Comparison of ENCODE assay signal across 8 cellular contexts in the genomic region with DNA sequence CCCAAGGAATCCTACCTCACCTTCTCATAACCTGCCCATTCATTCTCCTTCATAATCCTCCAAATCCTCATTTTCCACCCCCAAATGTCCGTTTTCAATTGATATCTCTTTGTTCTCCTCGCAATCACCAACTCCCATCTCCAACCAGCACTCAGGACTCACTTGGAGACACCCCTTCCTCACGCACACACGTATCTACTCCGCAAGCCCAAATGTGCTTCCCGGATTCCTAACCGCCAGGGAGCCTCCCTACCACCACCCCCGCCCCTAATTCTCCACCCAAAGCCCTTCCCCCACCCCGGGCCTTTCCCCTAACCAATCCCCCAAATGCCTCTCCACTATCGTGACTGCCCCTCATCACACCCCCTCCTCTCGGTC. TPM values are rescaled to one million over a fixed set of nuclear protein-coding genes. Genes with fewer than 3 reads are reported as not detected.
A peak's percentile ranks its signal among the peaks of the same experiment; 100 is the strongest.
DNase-seq lines count a peak whose midpoint lies in the region; ATAC-seq and TF ChIP-seq lines count a peak whose summit lies in the region.

No MANE protein-coding gene starts in this region.

- H2BK15ac ChIP-seq in IMR-90 (ENCODE audit: low read depth, low read length): no peak overlapping the region

- peak overlapping the region; percentile 97 for H3K4ac ChIP-seq in IMR-90 (ENCODE audit: low read depth, low read length)

- H3K23ac ChIP-seq in IMR-90 (ENCODE audit: low read depth, low read length): peak overlapping the region; percentile 91

- H3K4me3 ChIP-seq in CD4-positive, CD25-positive, alpha-beta regulatory T cell (ENCODE audit: low read depth, low read length): peak overlapping the region; percentile 87
- H3K4me3 ChIP-seq in IMR-90 (ENCODE audit: insufficient read depth, low read depth, low read length) (peak overlapping the region; percentile 90), colonic mucosa (peak overlapping the region; percentile 93)

- no peak for TF ChIP-seq POLR2A in IMR-90 (IDR thresholded peaks at IDR 0.05; ENCODE audit: low read depth, low read length)

- peak overlapping the region; percentile 13; the same call in 1 of the 2 replicates for H2BK20ac ChIP-seq in IMR-90 (ENCODE audit: low read depth, low read length)

- H3K9me3 Mint-ChIP-seq in CD4-positive, CD25-positive, alpha-beta regulatory T cell: no peaks in the 10 kb centered on the region
- no peaks in the 10 kb centered on the region for H3K9me3 Mint-ChIP-seq in naive B cell

- peak overlapping the region; percentile 97 for H2AFZ ChIP-seq in IMR-90 (replicated peaks; ENCODE audit: low read length, poor library complexity)

- no peak for DNase-seq in CD4-positive, CD25-positive, alpha-beta regulatory T cell
- DNase-seq in IMR-90 (no peak), colonic mucosa (no peak), naive B cell (no peak), DMS79 (lab: John Stamatoyannopoulos, UW) (no peak), GM10266 (ENCODE audit: extremely low spot score) (no peak), glomerular visceral epithelial cell (ENCODE audit: extremely low spot score) (no peak)
- DNase-seq in activated effector memory CD4-positive, alpha-beta T cell treated with anti-CD3 and anti-CD28 coated beads, Interleukin-2, amount 50 U/mL, for 16 hours: no peak

- peaks cover 23 to 61% (median 47%) of the 10 kb centered on the region in 4 donors for H3K4me1 Mint-ChIP-seq in CD4-positive, CD25-positive, alpha-beta regulatory T cell
- H3K4me1 Mint-ChIP-seq in naive B cell: peaks cover 29 to 53% (median 31%) of the 10 kb centered on the region in 3 donors

- H3K56ac ChIP-seq in IMR-90 (ENCODE audit: extremely low read depth, insufficient read depth, low read length): peak overlapping the region; percentile 77

- BruUV-seq in IMR-90 (replicated peaks; lab: Mats Ljungman, UMichigan): no TSS peak

- peak overlapping the region; percentile 81 to 94 for H4K8ac ChIP-seq in IMR-90 (ENCODE audit: low read depth in 2 of 2, low read length in 2 of 2)

- no peaks in the 10 kb centered on the region for H3K27me3 ChIP-seq in CD4-positive, CD25-positive, alpha-beta regulatory T cell (ENCODE audit: control insufficient read depth, insufficient read depth, low read length)
- H3K27me3 ChIP-seq in IMR-90 (ENCODE audit: control insufficient read depth, insufficient read depth, low read length) (no peaks in the 10 kb centered on the region), colonic mucosa (no peaks in the 10 kb centered on the region)

- H4K20me1 ChIP-seq in IMR-90 (ENCODE audit: insufficient read depth, low read length): peaks cover 48% of the 10 kb centered on the region; the same call in 1 of the 2 replicates

- TF ChIP-seq CTCF in IMR-90 (conservative IDR thresholded peaks at IDR 0.05; ENCODE audit: low read depth, low read length) (no peak), colonic mucosa (IDR thresholded peaks at IDR 0.05) (no peak), GM10266 (IDR thresholded peaks at IDR 0.05; ENCODE audit: control insufficient read depth, insufficient read depth, low read depth, missing control alignments) (no peak)

- H3K9ac ChIP-seq in IMR-90 (ENCODE audit: low read depth, low read length): peak overlapping the region; percentile 95
- H3K9ac ChIP-seq in colonic mucosa (ENCODE audit: low read depth in 2 of 2, low read length in 2 of 2): peak overlapping the region; percentile 77 to 93

- no peaks in the 10 kb centered on the region for H3K36me3 ChIP-seq in CD4-positive, CD25-positive, alpha-beta regulatory T cell (ENCODE audit: control insufficient read depth, insufficient read depth, low read length)
- peaks cover 6% of the 10 kb centered on the region for H3K36me3 ChIP-seq in IMR-90 (ENCODE audit: control insufficient read depth, insufficient read depth, low read length)
- no peaks in the 10 kb centered on the region for H3K36me3 ChIP-seq in colonic mucosa

- WGBS in IMR-90 (ENCODE audit: extremely low coverage in 2 of 2, insufficient read length in 1 of 2), 2 experiments: 4% methylated on average over 4 of the region's 11 CpGs; no CpG with 5 or more reads in 1 of the 2 experiments

- H2AK9ac ChIP-seq in IMR-90 (replicated peaks; ENCODE audit: low read depth, low read length, poor library complexity): peak overlapping the region; percentile 99

- in situ Hi-C loops in IMR-90 (cut with MboI; ENCODE audit: low sequenced_read_pairs): loop anchor here (5.0 kb wide), 1 partner anchor 44 kb away; no protein-coding TSS in a partner anchor

- H3K4me1 ChIP-seq in CD4-positive, CD25-positive, alpha-beta regulatory T cell (ENCODE audit: control insufficient read depth, insufficient read depth, low read length, poor library complexity, severe bottlenecking): peaks cover 33% of the 10 kb centered on the region
- peaks cover 8% of the 10 kb centered on the region for H3K4me1 ChIP-seq in IMR-90 (ENCODE audit: control insufficient read depth, insufficient read depth, low read length)
- peaks cover 5% of the 10 kb centered on the region for H3K4me1 ChIP-seq in colonic mucosa

- H3K9me3 ChIP-seq in CD4-positive, CD25-positive, alpha-beta regulatory T cell (ENCODE audit: control insufficient read depth in 2 of 2, low read length in 2 of 2): no peaks in the 10 kb centered on the region
- H3K9me3 ChIP-seq in IMR-90 (ENCODE audit: control insufficient read depth, insufficient read depth, low read length) (no peaks in the 10 kb centered on the region), colonic mucosa (no peaks in the 10 kb centered on the region)

- peaks cover 5% of the 10 kb centered on the region for H3K27me3 Mint-ChIP-seq in CD4-positive, CD25-positive, alpha-beta regulatory T cell
- no peaks in the 10 kb centered on the region for H3K27me3 Mint-ChIP-seq in naive B cell

- H2BK5ac ChIP-seq in IMR-90 (ENCODE audit: low read depth, low read length, poor library complexity, severe bottlenecking): peak overlapping the region; percentile 84

- peak overlapping the region; percentile 85 for H3K27ac ChIP-seq in CD4-positive, CD25-positive, alpha-beta regulatory T cell (ENCODE audit: insufficient read depth, low read length, poor library complexity, severe bottlenecking)
- H3K27ac ChIP-seq in IMR-90 (ENCODE audit: insufficient read depth, low read length) (peak overlapping the region; percentile 95), colonic mucosa (peak overlapping the region; percentile 93)

- POLR2A ChIA-PET in IMR-90 (lab: Charles Lee; ENCODE audit: unreplicated experiment): interaction anchor here (1.5 kb wide), 1 partner anchor 14 kb away, joined by 7 read pairs; no protein-coding TSS in a partner anchor

- CTCF ChIA-PET in IMR-90 (lab: Yijun Ruan, JAX): interaction anchor here (0.7 to 2.4 kb wide), 2 partner anchors 44 to 49 kb away, joined by 4 to 8 read pairs; no protein-coding TSS in a partner anchor

- peak overlapping the region; percentile 69 for H2BK120ac ChIP-seq in IMR-90 (ENCODE audit: low read depth, low read length)

- peak overlapping the region; percentile 99 for H2AK5ac ChIP-seq in IMR-90 (ENCODE audit: low read depth, low read length)

- peak overlapping the region; percentile 55 for H4K5ac ChIP-seq in IMR-90 (ENCODE audit: low read depth, low read length)

- H3K4me3 Mint-ChIP-seq in CD4-positive, CD25-positive, alpha-beta regulatory T cell: peak overlapping the region; percentile 95 to 100 (median 98)
- H3K4me3 Mint-ChIP-seq in naive B cell: peak overlapping the region; percentile 96 to 99 (median 97)

- intact Hi-C loops in IMR-90 (cut with micrococcal nuclease): loop anchor here (1.0 to 2.0 kb wide), 3 partner anchors 14 to 48 kb away; no protein-coding TSS in a partner anchor
- intact Hi-C loops in colonic mucosa (cut with DNase I): loop anchor here (5.0 kb wide), 1 partner anchor 44 kb away; no protein-coding TSS in a partner anchor

- peaks cover 26% of the 10 kb centered on the region for H3K9me1 ChIP-seq in IMR-90 (ENCODE audit: insufficient read depth, low read length)

- no peak for TF ChIP-seq RAD21 in IMR-90 (IDR thresholded peaks at IDR 0.05; ENCODE audit: low read length)

- peak overlapping the region; percentile 58 for H3K18ac ChIP-seq in IMR-90 (ENCODE audit: low read depth, low read length)

- peak overlapping the region; percentile 99 for H3K4me2 ChIP-seq in IMR-90 (ENCODE audit: low read depth, low read length)

- ATAC-seq in CD4-positive, CD25-positive, alpha-beta regulatory T cell (ENCODE audit: low read depth in 2 of 2): no peak
- ATAC-seq in IMR-90 (ENCODE audit: low read depth): peak; percentile 9
- no peak for ATAC-seq in naive B cell (ENCODE audit: low read depth in 2 of 2)

- H4K91ac ChIP-seq in IMR-90 (ENCODE audit: insufficient read depth, low read depth, low read length): peak overlapping the region; percentile 90

- H3K36me3 Mint-ChIP-seq in CD4-positive, CD25-positive, alpha-beta regulatory T cell: peaks cover 3% of the 10 kb centered on the region
- H3K36me3 Mint-ChIP-seq in naive B cell: no peaks in the 10 kb centered on the region

- H3K27ac Mint-ChIP-seq in CD4-positive, CD25-positive, alpha-beta regulatory T cell: peak overlapping the region; percentile 1 to 99 (median 99)
- H3K27ac Mint-ChIP-seq in naive B cell: peak overlapping the region; percentile 96 to 99 (median 98)

- H3K79me1 ChIP-seq in IMR-90 (ENCODE audit: low read depth in 1 of 2, low read length in 2 of 2): peaks cover 6 to 73% of the 10 kb centered on the region in 2 experiments; a peak in 3 of 4 replicates

- dilution Hi-C loops in IMR-90 (cut with HindIII; ENCODE audit: low sequenced_read_pairs, unreplicated experiment): no loop called here

- peak overlapping the region; percentile 98 for H3K14ac ChIP-seq in IMR-90 (replicated peaks; ENCODE audit: low read depth, low read length)

TF ChIP-seq in IMR-90, 13 proteins besides CTCF, POLR2A, EP300 and RAD21:
- TF ChIP-seq RFX5 (IDR thresholded peaks at IDR 0.05; ENCODE audit: low read depth, low read length): no peak
- TF ChIP-seq FOS (IDR thresholded peaks at IDR 0.05; ENCODE audit: low read depth, low read length): no peak

RNA-seq across cellular contexts. Expression of a gene that starts 0.3 kb away (rescaled TPM):
- 38.7 TPM for total RNA-seq in CD4-positive, CD25-positive, alpha-beta regulatory T cell
- 10 to 100 TPM; 26.4 to 32.3 (median 28.7) TPM for polyA plus RNA-seq in CD4-positive, CD25-positive, alpha-beta regulatory T cell
- total RNA-seq in IMR-90 (2012; rRNA removed): 72.1 and 77.2 TPM in 2 replicates
- 82.8 and 88.4 TPM in 2 replicates for polyA plus RNA-seq in IMR-90 (2012; rRNA removed)
- 59.8 and 83.6 TPM in 2 replicates for polyA plus RNA-seq in IMR-90 (2012; cell fraction: cytosol; rRNA removed)
- 122 and 137 TPM in 2 replicates for polyA plus RNA-seq in IMR-90 (2012; cell fraction: nucleus; rRNA removed; ENCODE audit: low replicate concordance)
- total RNA-seq in colonic mucosa: 10 to 100 TPM; 50.3 to 74.8 TPM
- 10 to 100 TPM; 15.6 to 19.8 (median 17.1) TPM for polyA plus RNA-seq in naive B cell (ENCODE audit: low read depth in 6 of 6)

RNA-seq across cellular contexts. Expression of a gene that starts 0.6 kb away (rescaled TPM):
- 38.2 TPM for total RNA-seq in CD4-positive, CD25-positive, alpha-beta regulatory T cell
- 10 to 100 TPM; 16.8 to 24.4 (median 20.9) TPM for polyA plus RNA-seq in CD4-positive, CD25-positive, alpha-beta regulatory T cell
- total RNA-seq in IMR-90 (2012; rRNA removed) (18.8 and 19.4 TPM in 2 replicates), colonic mucosa (10 to 100 TPM; 44.6 to 52.0 TPM)
- polyA plus RNA-seq in IMR-90 (2012; rRNA removed) (24.3 and 24.9 TPM in 2 replicates), naive B cell (ENCODE audit: low read depth in 6 of 6) (10 to 100 TPM; 19.8 to 30.1 (median 24.4) TPM)
- polyA plus RNA-seq in IMR-90 (2012; cell fraction: cytosol; rRNA removed): 17.0 and 19.0 TPM in 2 replicates
- polyA plus RNA-seq in IMR-90 (2012; cell fraction: nucleus; rRNA removed; ENCODE audit: low replicate concordance): 49.8 and 61.5 TPM in 2 replicates
